8 cellular contexts compared by ENCODE assay signal in the genomic region with DNA sequence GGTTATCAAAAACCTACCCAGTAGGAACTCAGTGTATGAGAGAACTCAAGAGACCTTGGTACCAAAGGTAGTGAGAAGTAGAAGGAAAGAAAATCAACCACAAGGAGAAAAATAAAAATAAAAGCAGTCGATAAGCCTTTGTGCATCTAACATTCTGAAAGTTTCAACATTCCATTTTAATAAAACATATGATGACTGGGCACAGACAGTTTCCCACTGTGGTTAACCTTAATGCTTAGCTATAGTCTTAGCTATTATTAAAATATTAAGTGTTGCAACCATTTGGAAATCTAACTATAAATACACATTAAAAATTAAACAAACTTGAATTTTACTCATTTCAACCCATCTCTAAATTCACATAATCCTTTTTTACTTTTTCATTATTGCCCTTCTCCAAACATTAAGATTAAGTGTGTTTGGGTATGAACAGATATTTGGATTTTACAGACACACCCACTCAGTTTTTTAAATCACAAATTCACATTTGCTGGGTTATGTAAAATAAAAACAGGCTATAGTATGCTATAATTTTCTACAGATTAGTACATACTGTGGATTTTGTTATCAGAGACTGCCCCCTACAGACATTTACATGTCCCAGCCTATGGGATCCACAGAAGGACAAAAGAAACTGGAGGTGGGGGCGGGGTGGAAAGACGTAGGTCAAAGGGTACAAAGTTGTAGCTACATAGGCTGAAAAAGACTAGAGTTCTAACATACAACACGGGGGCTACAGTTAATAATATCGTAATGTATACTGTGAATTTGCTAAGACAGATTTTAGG. TPM values are rescaled to one million over a fixed set of nuclear protein-coding genes. Genes with fewer than 3 reads are reported as not detected.
DNase-seq lines count a peak whose midpoint lies in the region; ATAC-seq, FAIRE-seq and TF ChIP-seq lines count a peak whose summit lies in the region.

No MANE protein-coding gene starts in this region.

- H3K27ac ChIP-seq in GM23338 (ENCODE audit: low read depth) (no peak overlapping the region), prostate gland (no peak overlapping the region)

- no peaks in the 10 kb centered on the region for H3K9me3 ChIP-seq in prostate gland

- DNase-seq in AG09319 (ENCODE audit: extremely low read depth, low read depth) (no peak), GM23338 (ENCODE audit: low spot score) (peak; percentile 79), T-helper 1 cell (peak in 3 of 5 donors; percentile 4 to 46 (median 7)), fibroblast of the aortic adventitia (ENCODE audit: low read depth) (peak; percentile 63), prostate gland (ENCODE audit: low spot score) (no peak), Right ventricle myocardium superior (no peak), GM12891 (ENCODE audit: insufficient read length, low spot score) (no peak)

- H3K36me3 Mint-ChIP-seq in GM23338 (ENCODE audit: low read depth), result peaks cover 15% of the 10 kb centered on the region

- TF ChIP-seq POLR2A in prostate gland (IDR thresholded peaks at IDR 0.05) (no peak), GM12891 (IDR thresholded peaks at IDR 0.05; ENCODE audit: low read depth, low read length) (no peak)

- no peaks in the 10 kb centered on the region for H3K27me3 ChIP-seq in GM23338 (ENCODE audit: insufficient read depth)
- H3K27me3 ChIP-seq in prostate gland (replicated peaks; ENCODE audit: insufficient read depth), result no peaks in the 10 kb centered on the region

- ATAC-seq in GM23338 (peak; percentile 88), GM21381 (IDR thresholded peaks at IDR 0.05; ENCODE audit: unreplicated experiment) (no peak), Right ventricle myocardium superior (ENCODE audit: poor library complexity) (no peak)

- WGBS in prostate gland, result 81% methylated on average over 5 of the region's 5 CpGs

- H3K36me3 ChIP-seq in GM23338 (ENCODE audit: insufficient read depth) (no peaks in the 10 kb centered on the region; the same call in 1 of the 2 replicates), prostate gland (no peaks in the 10 kb centered on the region)

- H4K20me1 ChIP-seq in GM23338 (replicated peaks; ENCODE audit: insufficient read depth), result no peaks in the 10 kb centered on the region

- FAIRE-seq in GM12891 (lab: Jason Lieb, UNC), result no peak

- H3F3A ChIP-seq in GM23338 (replicated peaks; ENCODE audit: low read depth), result no peaks in the 10 kb centered on the region

- TF ChIP-seq CTCF in AG09319 (IDR thresholded peaks at IDR 0.05; ENCODE audit: low read depth, low read length) (peak; percentile 63), GM23338 (conservative IDR thresholded peaks at IDR 0.05; ENCODE audit: low read depth in 2 of 2) (peak; percentile 62 to 78), fibroblast of the aortic adventitia (IDR thresholded peaks at IDR 0.05; ENCODE audit: insufficient read depth, low read length) (peak; percentile 54), prostate gland (IDR thresholded peaks at IDR 0.05) (no peak)

- H3K79me2 ChIP-seq in GM23338 (replicated peaks; ENCODE audit: insufficient read depth), result 0 out of 2 replicates have a peak, but pooled peaks cover 10% of the 10 kb centered on the region

- no peak overlapping the region for H3K27ac Mint-ChIP-seq in GM23338

- H3K4me3 ChIP-seq in GM23338 (no peak overlapping the region), fibroblast of the aortic adventitia (ENCODE audit: low read depth, low read length) (no peak overlapping the region), prostate gland (no peak overlapping the region)

- H3K4me1 ChIP-seq in GM23338 (ENCODE audit: insufficient read depth) (peaks cover 3% of the 10 kb centered on the region; the same call in 1 of the 2 replicates), prostate gland (replicated peaks) (no peaks in the 10 kb centered on the region)

- peaks cover 6% of the 10 kb centered on the region; the same call in 2 of the 3 replicates for H3K4me1 Mint-ChIP-seq in GM23338

- H3K4me3 Mint-ChIP-seq in GM23338, result no peak overlapping the region

- intact Hi-C loops in prostate gland (cut with DNase I), result no loop called here
- intact Hi-C loops in Right ventricle myocardium superior (cut with DNase I), result no loop called here

- no peak overlapping the region for H2AFZ ChIP-seq in GM23338

- H3K27me3 Mint-ChIP-seq in GM23338 (ENCODE audit: insufficient read depth, low read depth, poor library complexity), result no peaks in the 10 kb centered on the region

- H3K9me3 Mint-ChIP-seq in GM23338, result no peaks in the 10 kb centered on the region; the same call in 2 of the 3 replicates

- no peak overlapping the region for H3K4me2 ChIP-seq in GM23338

- H3K9me2 ChIP-seq in GM23338 (ENCODE audit: insufficient read depth), result no peaks in the 10 kb centered on the region

TF ChIP-seq in GM23338, 12 proteins besides CTCF, POLR2A, EP300 and RAD21 (continues in another document):
- TF ChIP-seq ZNF114 (CRISPR knock-in tag; IDR thresholded peaks at IDR 0.05) (no peak), CREB1 (CRISPR knock-in tag; IDR thresholded peaks at IDR 0.05; ENCODE audit: low read depth) (no peak), POLR2AphosphoS5 (IDR thresholded peaks at IDR 0.05; ENCODE audit: low read depth) (no peak)
- TF ChIP-seq, protein P1, sequence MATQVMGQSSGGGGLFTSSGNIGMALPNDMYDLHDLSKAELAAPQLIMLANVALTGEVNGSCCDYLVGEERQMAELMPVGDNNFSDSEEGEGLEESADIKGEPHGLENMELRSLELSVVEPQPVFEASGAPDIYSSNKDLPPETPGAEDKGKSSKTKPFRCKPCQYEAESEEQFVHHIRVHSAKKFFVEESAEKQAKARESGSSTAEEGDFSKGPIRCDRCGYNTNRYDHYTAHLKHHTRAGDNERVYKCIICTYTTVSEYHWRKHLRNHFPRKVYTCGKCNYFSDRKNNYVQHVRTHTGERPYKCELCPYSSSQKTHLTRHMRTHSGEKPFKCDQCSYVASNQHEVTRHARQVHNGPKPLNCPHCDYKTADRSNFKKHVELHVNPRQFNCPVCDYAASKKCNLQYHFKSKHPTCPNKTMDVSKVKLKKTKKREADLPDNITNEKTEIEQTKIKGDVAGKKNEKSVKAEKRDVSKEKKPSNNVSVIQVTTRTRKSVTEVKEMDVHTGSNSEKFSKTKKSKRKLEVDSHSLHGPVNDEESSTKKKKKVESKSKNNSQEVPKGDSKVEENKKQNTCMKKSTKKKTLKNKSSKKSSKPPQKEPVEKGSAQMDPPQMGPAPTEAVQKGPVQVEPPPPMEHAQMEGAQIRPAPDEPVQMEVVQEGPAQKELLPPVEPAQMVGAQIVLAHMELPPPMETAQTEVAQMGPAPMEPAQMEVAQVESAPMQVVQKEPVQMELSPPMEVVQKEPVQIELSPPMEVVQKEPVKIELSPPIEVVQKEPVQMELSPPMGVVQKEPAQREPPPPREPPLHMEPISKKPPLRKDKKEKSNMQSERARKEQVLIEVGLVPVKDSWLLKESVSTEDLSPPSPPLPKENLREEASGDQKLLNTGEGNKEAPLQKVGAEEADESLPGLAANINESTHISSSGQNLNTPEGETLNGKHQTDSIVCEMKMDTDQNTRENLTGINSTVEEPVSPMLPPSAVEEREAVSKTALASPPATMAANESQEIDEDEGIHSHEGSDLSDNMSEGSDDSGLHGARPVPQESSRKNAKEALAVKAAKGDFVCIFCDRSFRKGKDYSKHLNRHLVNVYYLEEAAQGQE (IDR thresholded peaks at IDR 0.05; ENCODE audit: unreplicated experiment), result no peak

TF ChIP-seq in GM12891, 5 proteins besides CTCF, POLR2A, EP300 and RAD21:
- TF ChIP-seq TAF1 (IDR thresholded peaks at IDR 0.05; ENCODE audit: low read depth, low read length), result no peak
- no peak for TF ChIP-seq POLR2AphosphoS5 (IDR thresholded peaks at IDR 0.05; ENCODE audit: low read depth, low read length)
- no peak for TF ChIP-seq SPI1 (IDR thresholded peaks at IDR 0.05; ENCODE audit: low read depth, low read length)
- no peak for TF ChIP-seq POU2F2 (IDR thresholded peaks at IDR 0.05; ENCODE audit: low read depth, low read length)
- no peak for TF ChIP-seq PAX5 (IDR thresholded peaks at IDR 0.05; ENCODE audit: insufficient read depth, low read length, severe bottlenecking)

RNA-seq across cellular contexts. Expression of a gene that starts 32.8 kb away (rescaled TPM):
- 44.3 and 46.3 TPM in 2 replicates for total RNA-seq in GM23338 (2014; rRNA removed; shearing (Covaris generic))
- polyA plus RNA-seq in GM23338 (2016; fragmentation: Nextera tagmentation; extraction: Ambion mirVana), result 27.4 and 29.3 TPM in 2 replicates
- 15.7 and 22.4 TPM in 2 replicates for total RNA-seq in fibroblast of the aortic adventitia (ENCODE audit: low replicate concordance)
- total RNA-seq in prostate gland, result 10 to 100 TPM; 16.5 to 25.9 TPM
- 6.6 TPM for total RNA-seq in Right ventricle myocardium superior
- polyA plus RNA-seq in GM12891 (2012; ENCODE audit: low read depth, missing spikeins), result 10.8 TPM

Comparison
In these comparisons a context has a peak if more than half of its experiments do, and no peak if none do; other contexts are left out.
1. DNase-seq: peak in GM23338 (single experiment), T-helper 1 cell (3 of 5) and fibroblast of the aortic adventitia (single experiment); none in AG09319 (single experiment), prostate gland (single experiment), Right ventricle myocardium superior (single experiment) and GM12891 (single experiment).
2. CTCF ChIP-seq: peak in AG09319 (single experiment), GM23338 (2 of 2) and fibroblast of the aortic adventitia (single experiment); none in prostate gland (0 of 4).